ENCODE assay signal across 1 cellular context in the genomic region with DNA sequence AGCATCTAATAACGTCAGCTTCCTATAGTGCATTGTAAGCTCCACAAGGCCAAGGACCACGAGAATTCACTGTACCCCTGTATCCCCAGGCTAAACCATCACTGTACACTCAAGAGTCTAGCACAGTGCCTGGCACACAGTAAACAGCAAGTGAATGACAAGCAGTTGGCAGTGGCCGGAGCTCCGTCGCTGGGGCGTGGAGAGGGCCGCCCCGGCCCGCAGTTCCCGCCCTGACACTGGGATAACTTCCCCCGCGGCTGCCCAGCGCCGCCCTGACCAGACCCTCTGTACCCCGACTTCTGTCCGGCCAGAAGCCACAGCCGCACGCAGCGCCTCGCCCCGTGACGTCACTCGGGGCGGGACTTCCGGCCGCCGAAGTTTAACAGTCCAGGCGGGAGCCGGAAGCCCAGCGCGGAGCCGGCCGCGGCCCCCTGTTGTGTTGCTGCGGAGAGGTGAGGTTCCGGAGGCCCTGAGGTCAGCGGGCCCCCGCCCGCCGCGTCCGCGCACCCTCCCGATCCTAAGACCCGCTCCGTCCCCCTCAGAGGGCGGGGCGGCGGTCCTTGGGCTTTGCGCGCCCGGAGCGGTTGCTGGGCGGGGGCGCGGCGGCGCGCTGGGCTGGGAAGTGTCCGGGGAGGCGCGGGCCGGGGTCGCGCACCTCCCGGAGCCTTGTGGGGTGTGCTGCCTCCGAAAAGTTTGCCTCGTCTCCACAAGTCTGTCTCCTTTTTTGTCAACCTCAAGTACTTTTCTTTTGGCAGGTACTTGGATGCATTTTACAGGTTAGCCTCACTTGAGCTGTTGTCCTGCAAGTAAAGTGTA.
TF ChIP-seq lines count a peak whose summit lies in the region.

A gene with protein sequence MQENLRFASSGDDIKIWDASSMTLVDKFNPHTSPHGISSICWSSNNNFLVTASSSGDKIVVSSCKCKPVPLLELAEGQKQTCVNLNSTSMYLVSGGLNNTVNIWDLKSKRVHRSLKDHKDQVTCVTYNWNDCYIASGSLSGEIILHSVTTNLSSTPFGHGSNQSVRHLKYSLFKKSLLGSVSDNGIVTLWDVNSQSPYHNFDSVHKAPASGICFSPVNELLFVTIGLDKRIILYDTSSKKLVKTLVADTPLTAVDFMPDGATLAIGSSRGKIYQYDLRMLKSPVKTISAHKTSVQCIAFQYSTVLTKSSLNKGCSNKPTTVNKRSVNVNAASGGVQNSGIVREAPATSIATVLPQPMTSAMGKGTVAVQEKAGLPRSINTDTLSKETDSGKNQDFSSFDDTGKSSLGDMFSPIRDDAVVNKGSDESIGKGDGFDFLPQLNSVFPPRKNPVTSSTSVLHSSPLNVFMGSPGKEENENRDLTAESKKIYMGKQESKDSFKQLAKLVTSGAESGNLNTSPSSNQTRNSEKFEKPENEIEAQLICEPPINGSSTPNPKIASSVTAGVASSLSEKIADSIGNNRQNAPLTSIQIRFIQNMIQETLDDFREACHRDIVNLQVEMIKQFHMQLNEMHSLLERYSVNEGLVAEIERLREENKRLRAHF (plus strand): TSS at position 409 of the 816 bp plus-strand sequence. CDS start 2,503 bp downstream, outside the sequence.

TF ChIP-seq in K562, 482 proteins besides CTCF, POLR2A, EP300 and RAD21 (continued from another document and continues in another):
- TF ChIP-seq, protein P1, sequence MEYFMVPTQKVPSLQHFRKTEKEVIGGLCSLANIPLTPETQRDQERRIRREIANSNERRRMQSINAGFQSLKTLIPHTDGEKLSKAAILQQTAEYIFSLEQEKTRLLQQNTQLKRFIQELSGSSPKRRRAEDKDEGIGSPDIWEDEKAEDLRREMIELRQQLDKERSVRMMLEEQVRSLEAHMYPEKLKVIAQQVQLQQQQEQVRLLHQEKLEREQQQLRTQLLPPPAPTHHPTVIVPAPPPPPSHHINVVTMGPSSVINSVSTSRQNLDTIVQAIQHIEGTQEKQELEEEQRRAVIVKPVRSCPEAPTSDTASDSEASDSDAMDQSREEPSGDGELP (CRISPR knock-in tag; IDR thresholded peaks at IDR 0.05; ENCODE audit: borderline replicate concordance), result peak; percentile 68; the same call in 1 of the 2 replicates
- TF ChIP-seq CTBP1 (IDR thresholded peaks at IDR 0.05; ENCODE audit: borderline replicate concordance), result peak; percentile 66; the same call in 1 of the 2 replicates
- TF ChIP-seq GABPA (tag; conservative IDR thresholded peaks at IDR 0.05; ENCODE audit: low read depth), result peak; percentile 97
- TF ChIP-seq ZKSCAN8 (CRISPR knock-in tag; IDR thresholded peaks at IDR 0.05), result no peak
- TF ChIP-seq FIP1L1 (IDR thresholded peaks at IDR 0.05; ENCODE audit: low read depth, low read length, poor library complexity, severe bottlenecking), result peak; percentile 30
- peak; percentile 97 for TF ChIP-seq ATF7 (IDR thresholded peaks at IDR 0.05)
- TF ChIP-seq STAT5A (IDR thresholded peaks at IDR 0.05; ENCODE audit: borderline replicate concordance, low read length), result no peak
- TF ChIP-seq, protein P2, sequence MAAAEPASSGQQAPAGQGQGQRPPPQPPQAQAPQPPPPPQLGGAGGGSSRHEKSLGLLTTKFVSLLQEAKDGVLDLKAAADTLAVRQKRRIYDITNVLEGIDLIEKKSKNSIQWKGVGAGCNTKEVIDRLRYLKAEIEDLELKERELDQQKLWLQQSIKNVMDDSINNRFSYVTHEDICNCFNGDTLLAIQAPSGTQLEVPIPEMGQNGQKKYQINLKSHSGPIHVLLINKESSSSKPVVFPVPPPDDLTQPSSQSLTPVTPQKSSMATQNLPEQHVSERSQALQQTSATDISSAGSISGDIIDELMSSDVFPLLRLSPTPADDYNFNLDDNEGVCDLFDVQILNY (CRISPR knock-in tag; IDR thresholded peaks at IDR 0.05), result no peak
- TF ChIP-seq ZNF431 (CRISPR knock-in tag; IDR thresholded peaks at IDR 0.05), result no peak
- no peak for TF ChIP-seq SRSF1 (IDR thresholded peaks at IDR 0.05; ENCODE audit: low read depth, low read length)
- no peak for TF ChIP-seq PRPF4 (IDR thresholded peaks at IDR 0.05; ENCODE audit: insufficient read depth, low read depth, low read length, poor library complexity, severe bottlenecking)
- no peak for TF ChIP-seq SMC3 (conservative IDR thresholded peaks at IDR 0.05; ENCODE audit: insufficient read depth, low read depth, low read length)
- TF ChIP-seq ZNF239 (CRISPR knock-in tag; IDR thresholded peaks at IDR 0.05), result no peak
- no peak for TF ChIP-seq ZFPM2 (CRISPR knock-in tag; IDR thresholded peaks at IDR 0.05)
- TF ChIP-seq, protein P3, sequence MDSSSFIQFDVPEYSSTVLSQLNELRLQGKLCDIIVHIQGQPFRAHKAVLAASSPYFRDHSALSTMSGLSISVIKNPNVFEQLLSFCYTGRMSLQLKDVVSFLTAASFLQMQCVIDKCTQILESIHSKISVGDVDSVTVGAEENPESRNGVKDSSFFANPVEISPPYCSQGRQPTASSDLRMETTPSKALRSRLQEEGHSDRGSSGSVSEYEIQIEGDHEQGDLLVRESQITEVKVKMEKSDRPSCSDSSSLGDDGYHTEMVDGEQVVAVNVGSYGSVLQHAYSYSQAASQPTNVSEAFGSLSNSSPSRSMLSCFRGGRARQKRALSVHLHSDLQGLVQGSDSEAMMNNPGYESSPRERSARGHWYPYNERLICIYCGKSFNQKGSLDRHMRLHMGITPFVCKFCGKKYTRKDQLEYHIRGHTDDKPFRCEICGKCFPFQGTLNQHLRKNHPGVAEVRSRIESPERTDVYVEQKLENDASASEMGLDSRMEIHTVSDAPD (CRISPR knock-in tag; IDR thresholded peaks at IDR 0.05), result no peak
- TF ChIP-seq SRF (CRISPR knock-in tag; IDR thresholded peaks at IDR 0.05), result no peak
- TF ChIP-seq, protein P4, sequence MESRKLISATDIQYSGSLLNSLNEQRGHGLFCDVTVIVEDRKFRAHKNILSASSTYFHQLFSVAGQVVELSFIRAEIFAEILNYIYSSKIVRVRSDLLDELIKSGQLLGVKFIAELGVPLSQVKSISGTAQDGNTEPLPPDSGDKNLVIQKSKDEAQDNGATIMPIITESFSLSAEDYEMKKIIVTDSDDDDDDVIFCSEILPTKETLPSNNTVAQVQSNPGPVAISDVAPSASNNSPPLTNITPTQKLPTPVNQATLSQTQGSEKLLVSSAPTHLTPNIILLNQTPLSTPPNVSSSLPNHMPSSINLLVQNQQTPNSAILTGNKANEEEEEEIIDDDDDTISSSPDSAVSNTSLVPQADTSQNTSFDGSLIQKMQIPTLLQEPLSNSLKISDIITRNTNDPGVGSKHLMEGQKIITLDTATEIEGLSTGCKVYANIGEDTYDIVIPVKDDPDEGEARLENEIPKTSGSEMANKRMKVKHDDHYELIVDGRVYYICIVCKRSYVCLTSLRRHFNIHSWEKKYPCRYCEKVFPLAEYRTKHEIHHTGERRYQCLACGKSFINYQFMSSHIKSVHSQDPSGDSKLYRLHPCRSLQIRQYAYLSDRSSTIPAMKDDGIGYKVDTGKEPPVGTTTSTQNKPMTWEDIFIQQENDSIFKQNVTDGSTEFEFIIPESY (CRISPR knock-in tag; IDR thresholded peaks at IDR 0.05), result no peak
- TF ChIP-seq TARDBP (IDR thresholded peaks at IDR 0.05), result 0 out of 2 replicates have a peak, but pooled peaks have one; percentile 11
- no peak; the same call in 1 of the 2 replicates for TF ChIP-seq GATAD2B (IDR thresholded peaks at IDR 0.05; ENCODE audit: borderline replicate concordance)
- TF ChIP-seq DPF2 (IDR thresholded peaks at IDR 0.05), result peak; percentile 24; the same call in 1 of the 2 replicates
- TF ChIP-seq ZNF143 (CRISPR knock-in tag; IDR thresholded peaks at IDR 0.05), result no peak
- peak; percentile 38 for TF ChIP-seq HNRNPLL (IDR thresholded peaks at IDR 0.05; ENCODE audit: low read depth, low read length, poor library complexity, severe bottlenecking)
- TF ChIP-seq KDM5B (IDR thresholded peaks at IDR 0.05; ENCODE audit: insufficient replicate concordance, low read depth, low read length), result peak; percentile 73
- TF ChIP-seq CSDE1 (IDR thresholded peaks at IDR 0.05), result no peak
- TF ChIP-seq RBM34 (IDR thresholded peaks at IDR 0.05; ENCODE audit: borderline replicate concordance, insufficient read depth, low read length), result 0 out of 2 replicates have a peak, but pooled peaks have one; percentile 55
- TF ChIP-seq HNRNPH1 (optimal IDR thresholded peaks at IDR 0.05; ENCODE audit: low read depth, low read length), result no peak
- TF ChIP-seq, protein P5, sequence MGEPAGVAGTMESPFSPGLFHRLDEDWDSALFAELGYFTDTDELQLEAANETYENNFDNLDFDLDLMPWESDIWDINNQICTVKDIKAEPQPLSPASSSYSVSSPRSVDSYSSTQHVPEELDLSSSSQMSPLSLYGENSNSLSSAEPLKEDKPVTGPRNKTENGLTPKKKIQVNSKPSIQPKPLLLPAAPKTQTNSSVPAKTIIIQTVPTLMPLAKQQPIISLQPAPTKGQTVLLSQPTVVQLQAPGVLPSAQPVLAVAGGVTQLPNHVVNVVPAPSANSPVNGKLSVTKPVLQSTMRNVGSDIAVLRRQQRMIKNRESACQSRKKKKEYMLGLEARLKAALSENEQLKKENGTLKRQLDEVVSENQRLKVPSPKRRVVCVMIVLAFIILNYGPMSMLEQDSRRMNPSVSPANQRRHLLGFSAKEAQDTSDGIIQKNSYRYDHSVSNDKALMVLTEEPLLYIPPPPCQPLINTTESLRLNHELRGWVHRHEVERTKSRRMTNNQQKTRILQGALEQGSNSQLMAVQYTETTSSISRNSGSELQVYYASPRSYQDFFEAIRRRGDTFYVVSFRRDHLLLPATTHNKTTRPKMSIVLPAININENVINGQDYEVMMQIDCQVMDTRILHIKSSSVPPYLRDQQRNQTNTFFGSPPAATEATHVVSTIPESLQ (CRISPR knock-in tag; IDR thresholded peaks at IDR 0.05), result no peak
- TF ChIP-seq TGIF2 (CRISPR knock-in tag; IDR thresholded peaks at IDR 0.05), result no peak
- 0 out of 2 replicates have a peak, but pooled peaks have one; percentile 62 for TF ChIP-seq KLF1 (tag; IDR thresholded peaks at IDR 0.05)
- TF ChIP-seq, protein P6, sequence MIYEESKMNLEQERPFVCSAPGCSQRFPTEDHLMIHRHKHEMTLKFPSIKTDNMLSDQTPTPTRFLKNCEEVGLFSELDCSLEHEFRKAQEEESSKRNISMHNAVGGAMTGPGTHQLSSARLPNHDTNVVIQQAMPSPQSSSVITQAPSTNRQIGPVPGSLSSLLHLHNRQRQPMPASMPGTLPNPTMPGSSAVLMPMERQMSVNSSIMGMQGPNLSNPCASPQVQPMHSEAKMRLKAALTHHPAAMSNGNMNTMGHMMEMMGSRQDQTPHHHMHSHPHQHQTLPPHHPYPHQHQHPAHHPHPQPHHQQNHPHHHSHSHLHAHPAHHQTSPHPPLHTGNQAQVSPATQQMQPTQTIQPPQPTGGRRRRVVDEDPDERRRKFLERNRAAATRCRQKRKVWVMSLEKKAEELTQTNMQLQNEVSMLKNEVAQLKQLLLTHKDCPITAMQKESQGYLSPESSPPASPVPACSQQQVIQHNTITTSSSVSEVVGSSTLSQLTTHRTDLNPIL (CRISPR knock-in tag; IDR thresholded peaks at IDR 0.05), result no peak
- no peak for TF ChIP-seq CEBPB (tag; IDR thresholded peaks at IDR 0.05)
